10 cellular contexts compared by ENCODE assay signal in genomic region chrX:139844163-139844562, GRCh38.
DNase-seq lines count a peak whose midpoint lies in the region; ATAC-seq and FAIRE-seq lines count a peak whose summit lies in the region.
"Had no signal": no experiment of that assay in that cellular context is flagged by ENCODE, and none has a peak within 500 bp of the region (broad histone marks: within the 10 kb centered on the region; RNA-seq: fewer than 3 reads in every experiment).

No MANE protein-coding gene starts in this region.

- FAIRE-seq in GM18507 (lab: Jason Lieb, UNC) = peak; percentile 48

- peak; percentile 82 for ATAC-seq in GM21576 (IDR thresholded peaks at IDR 0.05; ENCODE audit: unreplicated experiment)
- ATAC-seq in sciatic nerve = no peak

- DNase-seq in GM18507 (ENCODE audit: extremely low spot score, insufficient read length, low read depth) = no peak
- DNase-seq in HK-2 (ENCODE audit: unreplicated experiment) = peak; percentile 17
- peak; percentile 50 for DNase-seq in left kidney (ENCODE audit: low read depth, low spot score)
- DNase-seq in D341Med (ENCODE audit: low spot score) = no peak
- no peak for DNase-seq in NCI-H187 (lab: John Stamatoyannopoulos, UW)
- DNase-seq in sciatic nerve (ENCODE audit: low spot score) = no peak
- DNase-seq: activated naive CD8-positive, alpha-beta T cell treated with anti-CD3 and anti-CD28 coated beads, Interleukin-2, amount 10 ng/mL, durations not matched to agents 7 days and 5 days; mammary epithelial cell; NCI-H1694 treated with DMSO at 0.1 percent for 48 hours had no signal

- intact Hi-C loops in sciatic nerve (cut with DNase I) = no loop called here

Comparison
In these comparisons a context has a peak if more than half of its experiments do, and no peak if none do; other contexts are left out.
1. DNase-seq: peak in HK-2 (single experiment) and left kidney (single experiment); none in GM18507 (single experiment), D341Med (single experiment), NCI-H187 (0 of 2) and sciatic nerve (single experiment).